ENCODE assay signal across 8 cellular contexts in genomic region chr2:112692496-112692911, GRCh38. TPM values are rescaled to one million over a fixed set of nuclear protein-coding genes. Genes with fewer than 3 reads are reported as not detected.
A peak's percentile ranks its signal among the peaks of the same experiment; 100 is the strongest.
DNase-seq lines count a peak whose midpoint lies in the region; ATAC-seq and TF ChIP-seq lines count a peak whose summit lies in the region.
"Had no signal": no experiment of that assay in that cellular context is flagged by ENCODE, and none has a peak within 500 bp of the region (broad histone marks: within the 10 kb centered on the region; RNA-seq: fewer than 3 reads in every experiment).

No MANE protein-coding gene starts in this region.

- no peaks in the 10 kb centered on the region for H3K9me3 Mint-ChIP-seq in WTC11
- no peaks in the 10 kb centered on the region for H3K9me3 Mint-ChIP-seq in dendritic cell treated with granulocyte-macrophage colony-stimulating factor and Interleukin-4, amounts not matched to agents 40 ng/mL and 50 ng/mL, for 4 days

- H3K4me3 ChIP-seq in mucosa of rectum (ENCODE audit: low read length in 2 of 2): no peak overlapping the region
- no peak overlapping the region for H3K4me3 ChIP-seq in urinary bladder (ENCODE audit: low read depth, low read length)

- H3K4me3 Mint-ChIP-seq in WTC11: no peak overlapping the region
- H3K4me3 Mint-ChIP-seq in dendritic cell treated with granulocyte-macrophage colony-stimulating factor and Interleukin-4, amounts not matched to agents 40 ng/mL and 50 ng/mL, for 4 days: peak overlapping the region; percentile 48

- no peaks in the 10 kb centered on the region for H3K36me3 Mint-ChIP-seq in WTC11
- no peaks in the 10 kb centered on the region for H3K36me3 Mint-ChIP-seq in dendritic cell treated with granulocyte-macrophage colony-stimulating factor and Interleukin-4, amounts not matched to agents 40 ng/mL and 50 ng/mL, for 4 days (ENCODE audit: low read depth)

- no peak overlapping the region for H3K27ac Mint-ChIP-seq in WTC11
- H3K27ac Mint-ChIP-seq in dendritic cell treated with granulocyte-macrophage colony-stimulating factor and Interleukin-4, amounts not matched to agents 40 ng/mL and 50 ng/mL, for 4 days: peak overlapping the region; percentile 93

- peak overlapping the region; percentile 63 to 69 for H3K27ac ChIP-seq in mucosa of rectum (ENCODE audit: low read depth in 2 of 2, low read length in 2 of 2)
- peak overlapping the region; percentile 33 for H3K27ac ChIP-seq in urinary bladder (ENCODE audit: low read depth)

- no peaks in the 10 kb centered on the region for H3K9me3 ChIP-seq in mucosa of rectum (ENCODE audit: control insufficient read depth in 2 of 2, low read length in 2 of 2)

- peaks cover 5 to 30% of the 10 kb centered on the region in 2 donors for H3K4me1 ChIP-seq in mucosa of rectum (ENCODE audit: control insufficient read depth in 2 of 2, insufficient read depth in 2 of 2, low read length in 2 of 2)
- no peaks in the 10 kb centered on the region for H3K4me1 ChIP-seq in urinary bladder (ENCODE audit: insufficient read depth)

- intact Hi-C loops in dendritic cell treated with granulocyte-macrophage colony-stimulating factor and Interleukin-4, amounts not matched to agents 40 ng/mL and 50 ng/mL, for 4 days (cut with micrococcal nuclease): loop anchor here (1.0 to 5.0 kb wide), 4 partner anchors 8 to 45 kb away; partner anchors contain the start of gene SLC20A1

- peaks cover 7% of the 10 kb centered on the region for H3K4me1 Mint-ChIP-seq in WTC11
- peaks cover 64% of the 10 kb centered on the region for H3K4me1 Mint-ChIP-seq in dendritic cell treated with granulocyte-macrophage colony-stimulating factor and Interleukin-4, amounts not matched to agents 40 ng/mL and 50 ng/mL, for 4 days (ENCODE audit: low read depth)

- H3K9ac ChIP-seq in mucosa of rectum (ENCODE audit: low read depth in 1 of 2, low read length in 2 of 2): no peak overlapping the region

- H3K36me3 ChIP-seq in mucosa of rectum (ENCODE audit: control insufficient read depth in 2 of 2, insufficient read depth in 2 of 2, low read length in 2 of 2): no peaks in the 10 kb centered on the region
- no peaks in the 10 kb centered on the region for H3K36me3 ChIP-seq in urinary bladder (ENCODE audit: insufficient read depth)

- no peaks in the 10 kb centered on the region for H3K27me3 ChIP-seq in mucosa of rectum (ENCODE audit: control insufficient read depth in 2 of 2, insufficient read depth in 2 of 2, low read length in 2 of 2)

- CTCF ChIA-PET in WTC11 (lab: Charles Lee): interaction anchor here (0.9 to 2.4 kb wide), 7 partner anchors 23 to 267 kb away, joined by 3 to 8 read pairs (median 3); partner anchors contain the start of gene CHCHD5

- 48% methylated on average over 5 of the region's 5 CpGs for WGBS in urinary bladder

- no peak for TF ChIP-seq CTCF in WTC11 (IDR thresholded peaks at IDR 0.05)

- ATAC-seq in GM18519 (IDR thresholded peaks at IDR 0.05; ENCODE audit: low FRiP score, unreplicated experiment) (peak; percentile 66), HG02763 (IDR thresholded peaks at IDR 0.05; ENCODE audit: unreplicated experiment) (peak; percentile 84), WTC11 (peak; percentile 51)

- POLR2A ChIA-PET in WTC11 (lab: Charles Lee): no interaction called here

- H3K27me3 Mint-ChIP-seq in WTC11 (ENCODE audit: low read depth): no peaks in the 10 kb centered on the region
- H3K27me3 Mint-ChIP-seq in dendritic cell treated with granulocyte-macrophage colony-stimulating factor and Interleukin-4, amounts not matched to agents 40 ng/mL and 50 ng/mL, for 4 days: no peaks in the 10 kb centered on the region

- DNase-seq in NCI-H146 (lab: John Stamatoyannopoulos, UW) (peak; percentile 89), WTC11 (ENCODE audit: low spot score) (no peak)

TF ChIP-seq in WTC11, 78 proteins besides CTCF, POLR2A, EP300 and RAD21:
- TF ChIP-seq ZNF219 (CRISPR knock-in tag; IDR thresholded peaks at IDR 0.05; ENCODE audit: borderline replicate concordance) (no peak), USF1 (CRISPR knock-in tag; IDR thresholded peaks at IDR 0.05) (0 out of 2 replicates have a peak, but pooled peaks have one; percentile 48)

RNA-seq across cellular contexts. Expression of gene NT5DC4, which starts 28.3 kb away (rescaled TPM):
- not detected in 3 replicates for total RNA-seq in WTC11 (2021)
- not detected for total RNA-seq in urinary bladder
- not detected for polyA plus RNA-seq in urinary bladder
- polyA plus RNA-seq: liver had no signal

RNA-seq across cellular contexts. Expression of gene SLC20A1, which starts 46.8 kb away (rescaled TPM):
- 59.9 to 64.4 TPM (median 60.1 TPM) in 3 replicates for total RNA-seq in WTC11 (2021)
- total RNA-seq in urinary bladder: 59.7 TPM
- polyA plus RNA-seq in urinary bladder: 19.6 TPM
